8 cellular contexts compared by ENCODE assay signal in the genomic region with DNA sequence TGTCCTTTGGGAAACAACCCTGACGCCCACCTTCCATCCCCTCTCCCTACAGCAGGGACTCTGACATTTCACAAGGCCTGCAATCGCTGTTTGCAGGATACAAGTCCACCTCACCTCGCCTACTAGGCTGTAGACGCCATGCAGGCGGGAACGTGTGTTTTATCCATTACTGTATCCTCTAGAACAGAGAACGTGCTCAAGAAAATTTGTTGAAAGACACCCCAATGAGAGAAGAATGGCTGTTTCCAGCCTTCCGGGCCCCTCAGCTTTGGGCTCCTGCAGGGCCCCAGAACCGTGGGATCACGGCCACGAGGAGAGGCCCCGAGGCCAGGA. TPM values are rescaled to one million over a fixed set of nuclear protein-coding genes. Genes with fewer than 3 reads are reported as not detected.
A peak's percentile ranks its signal among the peaks of the same experiment; 100 is the strongest.
DNase-seq lines count a peak whose midpoint lies in the region; ATAC-seq and TF ChIP-seq lines count a peak whose summit lies in the region.

No MANE protein-coding gene starts in this region.

- H3K27ac ChIP-seq in A673 (ENCODE audit: low read depth, low read length, poor library complexity, severe bottlenecking) (no peak overlapping the region), HUES48 (ENCODE audit: low read depth, low read length) (peak overlapping the region; percentile 86), breast epithelium (no peak overlapping the region)

- no peaks in the 10 kb centered on the region for H3K9me3 ChIP-seq in A673 (ENCODE audit: low read depth, low read length, poor library complexity, severe bottlenecking)
- no peaks in the 10 kb centered on the region for H3K9me3 ChIP-seq in HUES48 (ENCODE audit: control insufficient read depth, insufficient read depth, low read length)
- H3K9me3 ChIP-seq in breast epithelium = no peaks in the 10 kb centered on the region

- CTCF ChIA-PET in A673 (lab: Charles Lee) = no interaction called here

- no peak for TF ChIP-seq POLR2A in breast epithelium (IDR thresholded peaks at IDR 0.05)

- peak overlapping the region; percentile 66 for H3K4me3 ChIP-seq in A673 (ENCODE audit: low read depth, low read length, poor library complexity, severe bottlenecking)
- peak overlapping the region; percentile 69 for H3K4me3 ChIP-seq in HUES48 (ENCODE audit: low read depth, low read length)
- H3K4me3 ChIP-seq in breast epithelium = peak overlapping the region; percentile 45 to 75 (median 62)

- H3K36me3 ChIP-seq in A673 (ENCODE audit: insufficient read depth, low read length, poor library complexity, severe bottlenecking) = peaks cover 41% of the 10 kb centered on the region
- H3K36me3 ChIP-seq in HUES48 (ENCODE audit: control insufficient read depth, insufficient read depth, low read length) = peaks cover 33% of the 10 kb centered on the region
- no peaks in the 10 kb centered on the region for H3K36me3 ChIP-seq in breast epithelium

- TF ChIP-seq CTCF in A673 (conservative IDR thresholded peaks at IDR 0.05; ENCODE audit: low read depth, low read length) (no peak), breast epithelium (IDR thresholded peaks at IDR 0.05) (no peak)

- H3K4me1 ChIP-seq in A673 (ENCODE audit: insufficient read depth, low read length, poor library complexity, severe bottlenecking) (peaks cover 20% of the 10 kb centered on the region), HUES48 (ENCODE audit: control insufficient read depth, insufficient read depth, low read length) (peaks cover 25% of the 10 kb centered on the region), breast epithelium (peaks cover 4 to 17% of the 10 kb centered on the region in 2 donors)

- POLR2A ChIA-PET in A673 (lab: Charles Lee; ENCODE audit: low non-redundant PET) = no interaction called here

- no peak for ATAC-seq in HG03469 (IDR thresholded peaks at IDR 0.05; ENCODE audit: unreplicated experiment)

- no peaks in the 10 kb centered on the region for H3K27me3 ChIP-seq in A673 (replicated peaks; ENCODE audit: insufficient read depth, low read depth, low read length, poor library complexity)
- H3K27me3 ChIP-seq in HUES48 (ENCODE audit: control insufficient read depth, insufficient read depth, low read length) = peaks cover 33% of the 10 kb centered on the region
- H3K27me3 ChIP-seq in breast epithelium = no peaks in the 10 kb centered on the region

- BruUV-seq in A673 (replicated peaks; lab: Mats Ljungman, UMichigan) = no TSS peak

- peak overlapping the region; percentile 33 for H3K9ac ChIP-seq in HUES48 (ENCODE audit: low read depth, low read length)

- intact Hi-C loops in A673 (cut with micrococcal nuclease; ENCODE audit: unreplicated experiment) (loop anchor here (5.0 to 10.0 kb wide), 3 partner anchors 85 to 243 kb away; no protein-coding TSS in a partner anchor), breast epithelium (cut with DNase I; ENCODE audit: low total_unique reads) (no loop called here), posterior cingulate gyrus (cut with DNase I) (loop anchor here (2.0 to 10.0 kb wide), 2 partner anchors 149 to 243 kb away; a partner anchor contains a TSS)

- no peak for DNase-seq in A673 (ENCODE audit: low spot score)
- no peak for DNase-seq in breast epithelium (ENCODE audit: low spot score in 2 of 2)
- peak; percentile 53 for DNase-seq in midbrain (lab: John Stamatoyannopoulos, UW)
- DNase-seq in globus pallidus (ENCODE audit: low spot score) = no peak
- DNase-seq in posterior cingulate gyrus = no peak
- DNase-seq in activated effector memory CD4-positive, alpha-beta T cell treated with anti-CD3 and anti-CD28 coated beads, Interleukin-2, amount 50 U/mL, for 16 hours = no peak

RNA-seq across cellular contexts. Expression of a gene that starts 1.5 kb away (rescaled TPM):
- 13.7 and 15.4 TPM in 2 replicates for total RNA-seq in A673 (2021)
- total RNA-seq in breast epithelium = 1 to 10 TPM; 4.2 to 5.9 (median 5.6) TPM

RNA-seq across cellular contexts. Expression of a gene that starts 8.4 kb away (rescaled TPM):
- total RNA-seq in A673 (2021) = 936 and 996 TPM in 2 replicates
- 100 to 1,000 TPM; 304 to 570 (median 471) TPM for total RNA-seq in breast epithelium
